In genomic region chr19:2782936-2783780, GRCh38 we compare ENCODE assay signal across 8 cellular contexts. TPM values are rescaled to one million over a fixed set of nuclear protein-coding genes. Genes with fewer than 3 reads are reported as not detected.
DNase-seq lines count a peak whose midpoint lies in the region; ATAC-seq and TF ChIP-seq lines count a peak whose summit lies in the region.

A gene with protein sequence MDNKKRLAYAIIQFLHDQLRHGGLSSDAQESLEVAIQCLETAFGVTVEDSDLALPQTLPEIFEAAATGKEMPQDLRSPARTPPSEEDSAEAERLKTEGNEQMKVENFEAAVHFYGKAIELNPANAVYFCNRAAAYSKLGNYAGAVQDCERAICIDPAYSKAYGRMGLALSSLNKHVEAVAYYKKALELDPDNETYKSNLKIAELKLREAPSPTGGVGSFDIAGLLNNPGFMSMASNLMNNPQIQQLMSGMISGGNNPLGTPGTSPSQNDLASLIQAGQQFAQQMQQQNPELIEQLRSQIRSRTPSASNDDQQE (minus strand): TSS chr19:2783273. CDS start chr19:2769068, 14,205 bp downstream.

- peak; percentile 67 for TF ChIP-seq CTCF in DND-41 (IDR thresholded peaks at IDR 0.05; ENCODE audit: borderline replicate concordance, extremely low read depth, low read length, poor library complexity, severe bottlenecking)
- TF ChIP-seq CTCF in KMS-11 (conservative IDR thresholded peaks at IDR 0.05; ENCODE audit: low read depth, low read length): no peak; the same call in 1 of the 2 replicates
- TF ChIP-seq CTCF in Peyer's patch (IDR thresholded peaks at IDR 0.05): peak; percentile 31 to 74 (median 58)

- H3K79me2 ChIP-seq in DND-41 (ENCODE audit: insufficient read depth, low read length): peaks cover 83% of the 10 kb centered on the region
- H3K79me2 ChIP-seq in KMS-11 (ENCODE audit: insufficient read depth, low read depth): peaks cover 76% of the 10 kb centered on the region

- H3K4me2 ChIP-seq in DND-41 (ENCODE audit: insufficient read depth, low read length) (peak within 1 kb of the TSS; percentile 72), KMS-11 (peak within 1 kb of the TSS; percentile 54)

- H3K27me3 ChIP-seq in DND-41 (ENCODE audit: insufficient read depth, low read length, poor library complexity) (no peaks in the 10 kb centered on the region), KMS-11 (ENCODE audit: insufficient read depth, low read depth) (no peaks in the 10 kb centered on the region), Peyer's patch (no peaks in the 10 kb centered on the region), muscle layer of colon (ENCODE audit: control insufficient read depth in 1 of 2, insufficient read depth in 2 of 2, low read length in 2 of 2) (no peaks in the 10 kb centered on the region)

- H3K4me3 ChIP-seq in DND-41 (ENCODE audit: low read depth in 1 of 2, low read length in 2 of 2): peak within 1 kb of the TSS; percentile 80 to 91; a peak in 3 of 4 replicates
- H3K4me3 ChIP-seq in KMS-11 (IDR thresholded peaks at IDR 0.05; ENCODE audit: insufficient read depth, low read depth, low read length): peak within 1 kb of the TSS; percentile 53
- H3K4me3 ChIP-seq in Peyer's patch: peak within 1 kb of the TSS; percentile 67 to 100 (median 87)
- H3K4me3 ChIP-seq in muscle layer of colon (ENCODE audit: low read depth in 1 of 2, low read length in 2 of 2): peak within 1 kb of the TSS; percentile 83 to 99

- ATAC-seq in DND-41 (ENCODE audit: insufficient read depth, low read depth) (peak; percentile 72), GM21737 (IDR thresholded peaks at IDR 0.05; ENCODE audit: unreplicated experiment) (peak; percentile 65), esophagus mucosa (peak; percentile 89)

- H3K9ac ChIP-seq in DND-41 (ENCODE audit: low read depth, low read length) (peak within 1 kb of the TSS; percentile 93), KMS-11 (peak within 1 kb of the TSS; percentile 91), muscle layer of colon (ENCODE audit: low read length) (peak within 1 kb of the TSS; percentile 87)

- H3K9me3 ChIP-seq in DND-41 (ENCODE audit: insufficient read depth, low read length, severe bottlenecking) (no peaks in the 10 kb centered on the region), Peyer's patch (no peaks in the 10 kb centered on the region), muscle layer of colon (ENCODE audit: low read length) (no peaks in the 10 kb centered on the region)

- H3K4me1 ChIP-seq in DND-41 (ENCODE audit: insufficient read depth, low read length) (peaks cover 68% of the 10 kb centered on the region), KMS-11 (ENCODE audit: low read depth, poor library complexity, severe bottlenecking) (peaks cover 28% of the 10 kb centered on the region), Peyer's patch (peaks cover 0 to 39% (median 9%) of the 10 kb centered on the region in 4 donors), muscle layer of colon (ENCODE audit: insufficient read depth, low read length) (peaks cover 51% of the 10 kb centered on the region)

- TF ChIP-seq POLR2A in Peyer's patch (IDR thresholded peaks at IDR 0.05): peak; percentile 83 to 89

- peaks cover 32% of the 10 kb centered on the region for H3K36me3 ChIP-seq in DND-41 (ENCODE audit: insufficient read depth, low read length)
- no peaks in the 10 kb centered on the region for H3K36me3 ChIP-seq in KMS-11 (ENCODE audit: insufficient read depth)
- H3K36me3 ChIP-seq in Peyer's patch: no peaks in the 10 kb centered on the region
- H3K36me3 ChIP-seq in muscle layer of colon (ENCODE audit: insufficient read depth, low read length): no peaks in the 10 kb centered on the region

- DNase-seq in DND-41 (peak; percentile 98), Peyer's patch (peak; percentile 97 to 99 (median 98))
- peak; percentile 97 to 98 for DNase-seq in activated T-cell treated with anti-CD3 and anti-CD28 coated beads, Interleukin-2, amount 50 U/mL, for 48 hours
- DNase-seq in stimulated activated CD8-positive, alpha-beta memory T cell treated with anti-CD3 and anti-CD28 coated beads, Interleukin-7, amount 100 ng/mL, for 24 hours (ENCODE audit: low read depth): peak; percentile 92

- H3K27ac ChIP-seq in DND-41 (ENCODE audit: low read length) (peak within 1 kb of the TSS; percentile 85), KMS-11 (peak within 1 kb of the TSS; percentile 59), Peyer's patch (peak within 1 kb of the TSS; percentile 86 to 96 (median 92)), muscle layer of colon (ENCODE audit: low read depth, low read length) (peak within 1 kb of the TSS; percentile 92)

- H4K20me1 ChIP-seq in DND-41 (ENCODE audit: insufficient read depth, low read length) (peaks cover 65% of the 10 kb centered on the region), KMS-11 (ENCODE audit: insufficient read depth) (peaks cover 4% of the 10 kb centered on the region; the same call in 1 of the 2 replicates)

- H2AFZ ChIP-seq in DND-41 (ENCODE audit: low read depth, low read length) (peak within 1 kb of the TSS; percentile 77), KMS-11 (ENCODE audit: low read depth) (peak within 1 kb of the TSS; percentile 62)

RNA-seq across cellular contexts. Expression of the gene that starts here (rescaled TPM):
- 10 to 100 TPM; 26.4 to 62.5 (median 45.7) TPM for total RNA-seq in Peyer's patch
- 32.4 TPM for total RNA-seq in esophagus mucosa

Comparison
In these comparisons a context has a peak if more than half of its experiments do, and no peak if none do; other contexts are left out.
1. Peak in every context shown above with its lines: DNase-seq, ATAC-seq, H3K4me3 ChIP-seq and H3K27ac ChIP-seq.